Comparison of ENCODE assay signal across 8 cellular contexts in the genomic region with DNA sequence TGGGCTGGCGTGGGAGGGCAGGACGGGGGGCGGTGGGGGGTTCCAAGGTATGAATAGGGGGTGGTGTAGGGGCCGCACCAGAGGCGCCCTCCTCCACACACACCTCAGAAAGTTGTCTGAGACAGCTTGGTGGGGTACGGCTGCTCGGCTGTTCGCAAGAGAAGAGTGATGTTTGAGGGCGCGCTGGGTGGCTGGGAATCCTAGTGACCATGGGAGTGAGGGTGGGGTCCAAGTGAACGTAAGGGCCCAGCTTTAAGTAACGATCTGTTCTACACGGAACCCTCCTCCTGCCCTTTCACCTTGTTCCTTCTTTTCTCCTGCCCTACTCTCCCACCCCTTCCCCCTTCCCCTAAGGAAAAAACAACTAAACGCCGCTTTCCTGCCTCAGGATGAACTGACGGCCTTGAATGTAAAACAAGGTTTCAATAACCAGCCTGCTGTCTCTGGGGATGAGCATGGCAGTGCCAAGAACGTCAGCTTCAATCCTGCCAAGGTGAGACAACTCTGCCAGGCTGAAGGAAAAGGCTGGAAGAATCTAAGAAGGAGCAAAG. TPM values are rescaled to one million over a fixed set of nuclear protein-coding genes. Genes with fewer than 3 reads are reported as not detected.
A peak's percentile ranks its signal among the peaks of the same experiment; 100 is the strongest.
DNase-seq lines count a peak whose midpoint lies in the region; ATAC-seq and TF ChIP-seq lines count a peak whose summit lies in the region.

No MANE protein-coding gene starts in this region.

- peak overlapping the region; percentile 77 to 98 (median 94) for H3K27ac Mint-ChIP-seq in CD8-positive, alpha-beta memory T cell
- H3K27ac Mint-ChIP-seq in IgD-negative memory B cell: peak overlapping the region; percentile 53 to 98 (median 96)
- H3K27ac Mint-ChIP-seq in chondrocyte (ENCODE audit: unreplicated experiment): peak overlapping the region; percentile 77

- peak overlapping the region; percentile 55 for H3K4me3 ChIP-seq in CD8-positive, alpha-beta memory T cell (ENCODE audit: low read length)
- H3K4me3 ChIP-seq in mesodermal cell (ENCODE audit: extremely low read depth, insufficient read depth, low read length, poor library complexity, severe bottlenecking): peak overlapping the region; percentile 57

- peaks cover 18% of the 10 kb centered on the region for H3K4me1 ChIP-seq in CD8-positive, alpha-beta memory T cell (ENCODE audit: insufficient read depth, low read length)
- peaks cover 6% of the 10 kb centered on the region for H3K4me1 ChIP-seq in mesodermal cell (ENCODE audit: control insufficient read depth, insufficient read depth, low read length, poor library complexity, severe bottlenecking)

- ATAC-seq in GM21360 (IDR thresholded peaks at IDR 0.05; ENCODE audit: unreplicated experiment): no peak
- no peak for ATAC-seq in GM21390 (IDR thresholded peaks at IDR 0.05; ENCODE audit: unreplicated experiment)

- peaks cover 28% of the 10 kb centered on the region for H3K36me3 ChIP-seq in CD8-positive, alpha-beta memory T cell (ENCODE audit: insufficient read depth, low read length)
- H3K36me3 ChIP-seq in mesodermal cell (ENCODE audit: control insufficient read depth, insufficient read depth, low read length): peaks cover 43% of the 10 kb centered on the region

- no peaks in the 10 kb centered on the region for H3K27me3 ChIP-seq in CD8-positive, alpha-beta memory T cell (ENCODE audit: insufficient read depth, low read length, poor library complexity, severe bottlenecking)

- no peak for DNase-seq in CD8-positive, alpha-beta memory T cell
- DNase-seq in chondrocyte (ENCODE audit: low spot score) (no peak), NCI-H69 (lab: John Stamatoyannopoulos, UW) (no peak), AG08396 (ENCODE audit: low spot score) (no peak)

- POLR2A ChIA-PET in CD8-positive, alpha-beta memory T cell (lab: Charles Lee): interaction anchor here (1.0 to 2.7 kb wide), 11 partner anchors 9 to 63 kb away, joined by 3 to 13 read pairs (median 6); a partner anchor contains a TSS

- H3K9me3 ChIP-seq in CD8-positive, alpha-beta memory T cell (ENCODE audit: low read length): no peaks in the 10 kb centered on the region
- H3K9me3 ChIP-seq in mesodermal cell (ENCODE audit: control insufficient read depth, low read length): no peaks in the 10 kb centered on the region

- peak overlapping the region; percentile 61 for H3K27ac ChIP-seq in CD8-positive, alpha-beta memory T cell (ENCODE audit: low read depth, low read length)
- no peak overlapping the region for H3K27ac ChIP-seq in mesodermal cell (ENCODE audit: low read depth, low read length, severe bottlenecking)

- no peak for TF ChIP-seq CTCF in chondrocyte (IDR thresholded peaks at IDR 0.05)

- no peaks in the 10 kb centered on the region for H3K27me3 Mint-ChIP-seq in CD8-positive, alpha-beta memory T cell
- peaks cover 1% of the 10 kb centered on the region for H3K27me3 Mint-ChIP-seq in IgD-negative memory B cell
- no peaks in the 10 kb centered on the region for H3K27me3 Mint-ChIP-seq in chondrocyte (ENCODE audit: low read depth)

- no peaks in the 10 kb centered on the region for H3K9me3 Mint-ChIP-seq in CD8-positive, alpha-beta memory T cell
- no peaks in the 10 kb centered on the region for H3K9me3 Mint-ChIP-seq in IgD-negative memory B cell
- peaks cover 5% of the 10 kb centered on the region for H3K9me3 Mint-ChIP-seq in chondrocyte (ENCODE audit: low read depth)

- 0% methylated on average over 1 to 3 of the region's 17 CpGs for WGBS in mesodermal cell (ENCODE audit: insufficient coverage in 2 of 2), 2 experiments

- peaks cover 0 to 43% (median 0%) of the 10 kb centered on the region in 3 donors for H3K36me3 Mint-ChIP-seq in CD8-positive, alpha-beta memory T cell
- H3K36me3 Mint-ChIP-seq in IgD-negative memory B cell: peaks cover 4% of the 10 kb centered on the region
- peaks cover 2% of the 10 kb centered on the region for H3K36me3 Mint-ChIP-seq in chondrocyte (ENCODE audit: low read depth)

- peaks cover 17 to 48% (median 30%) of the 10 kb centered on the region in 3 donors for H3K4me1 Mint-ChIP-seq in CD8-positive, alpha-beta memory T cell
- H3K4me1 Mint-ChIP-seq in IgD-negative memory B cell: peaks cover 0 to 5% (median 4%) of the 10 kb centered on the region in 3 donors
- H3K4me1 Mint-ChIP-seq in chondrocyte (ENCODE audit: low read depth): peaks cover 8% of the 10 kb centered on the region

- CTCF ChIA-PET in CD8-positive, alpha-beta memory T cell (lab: Charles Lee): interaction anchor here (0.7 to 3.7 kb wide), 9 partner anchors 9 to 100 kb away, joined by 3 to 22 read pairs (median 5); no protein-coding TSS in a partner anchor

- H3K4me3 Mint-ChIP-seq in CD8-positive, alpha-beta memory T cell: peak overlapping the region; percentile 87 to 95 (median 88)
- peak overlapping the region; percentile 85 to 96 (median 94) for H3K4me3 Mint-ChIP-seq in IgD-negative memory B cell
- H3K4me3 Mint-ChIP-seq in chondrocyte (ENCODE audit: unreplicated experiment): peak overlapping the region; percentile 76

RNA-seq across cellular contexts. Expression of a gene that starts 0.7 kb away (rescaled TPM):
- 10 to 100 TPM; 49.3 to 61.1 TPM for total RNA-seq in CD8-positive, alpha-beta memory T cell
- 19.0 TPM for polyA plus RNA-seq in CD8-positive, alpha-beta memory T cell
- polyA plus RNA-seq in IgD-negative memory B cell: 13.1 TPM
- total RNA-seq in chondrocyte: 32.8 to 39.8 TPM (median 33.4 TPM) in 3 replicates
- polyA plus RNA-seq in mesodermal cell (2013, experiment 1 of 2): 45.9 TPM
- 40.5 TPM for polyA plus RNA-seq in mesodermal cell (2013, experiment 2 of 2)

RNA-seq across cellular contexts. Expression of a gene that starts 7.7 kb away (rescaled TPM):
- total RNA-seq in CD8-positive, alpha-beta memory T cell: 100 to 1,000 TPM; 312 to 323 TPM
- polyA plus RNA-seq in CD8-positive, alpha-beta memory T cell: 1,411 TPM
- polyA plus RNA-seq in IgD-negative memory B cell: 754 TPM
- not detected in 3 replicates for total RNA-seq in chondrocyte
- polyA plus RNA-seq in mesodermal cell (2013, experiment 1 of 2): not detected
- not detected for polyA plus RNA-seq in mesodermal cell (2013, experiment 2 of 2)

RNA-seq across cellular contexts. Expression of a gene that starts 12.5 kb away (rescaled TPM):
- 10 to 100 TPM in 1 of 2 experiments, 1 to 10 TPM in 1; 9.5 to 11.0 TPM for total RNA-seq in CD8-positive, alpha-beta memory T cell
- 4.9 TPM for polyA plus RNA-seq in CD8-positive, alpha-beta memory T cell
- 1.5 TPM for polyA plus RNA-seq in IgD-negative memory B cell
- total RNA-seq in chondrocyte: not detected in 3 replicates
- polyA plus RNA-seq in mesodermal cell (2013, experiment 1 of 2): not detected
- not detected for polyA plus RNA-seq in mesodermal cell (2013, experiment 2 of 2)

RNA-seq across cellular contexts. Expression of a gene that starts 23.4 kb away (rescaled TPM):
- total RNA-seq in CD8-positive, alpha-beta memory T cell: 10 to 100 TPM; 12.8 to 13.8 TPM
- polyA plus RNA-seq in CD8-positive, alpha-beta memory T cell: 2.8 TPM
- 2.4 TPM for polyA plus RNA-seq in IgD-negative memory B cell
- 7.9 to 9.3 TPM (median 8.2 TPM) in 3 replicates for total RNA-seq in chondrocyte
- polyA plus RNA-seq in mesodermal cell (2013, experiment 1 of 2): 12.7 TPM
- 12.7 TPM for polyA plus RNA-seq in mesodermal cell (2013, experiment 2 of 2)

RNA-seq across cellular contexts. Expression of a gene that starts 25.6 kb away (rescaled TPM):
- total RNA-seq in CD8-positive, alpha-beta memory T cell: under 1 TPM; 0.46 to 0.69 TPM
- 0.16 TPM for polyA plus RNA-seq in CD8-positive, alpha-beta memory T cell
- polyA plus RNA-seq in IgD-negative memory B cell: 0.15 TPM
- 0.52 to 1.1 TPM (median 0.87 TPM) in 3 replicates for total RNA-seq in chondrocyte
- polyA plus RNA-seq in mesodermal cell (2013, experiment 1 of 2): 6.2 TPM
- 5.3 TPM for polyA plus RNA-seq in mesodermal cell (2013, experiment 2 of 2)

Comparison
In these comparisons a context has a peak if more than half of its experiments do, and no peak if none do; other contexts are left out.
1. RNA of a gene that starts 7.7 kb away (total RNA-seq): 312 to 323 TPM in CD8-positive, alpha-beta memory T cell; not detected in chondrocyte; every median in the first group is over 100 times any median in the second.
2. RNA of a gene that starts 12.5 kb away (total RNA-seq): 9.5 to 11.0 TPM in CD8-positive, alpha-beta memory T cell; not detected in chondrocyte; every median in the first group is over 10 times any median in the second.
3. Peak in every context shown above with its lines, with median percentiles within 50 percentile points of each other: H3K27ac Mint-ChIP-seq and H3K4me3 Mint-ChIP-seq.